ENCODE assay signal across 8 cellular contexts in genomic region chr1:6026095-6026809, GRCh38. TPM values are rescaled to one million over a fixed set of nuclear protein-coding genes. Genes with fewer than 3 reads are reported as not detected.
A peak's percentile ranks its signal among the peaks of the same experiment; 100 is the strongest.
DNase-seq lines count a peak whose midpoint lies in the region; ATAC-seq and TF ChIP-seq lines count a peak whose summit lies in the region.

No MANE protein-coding gene starts in this region.

- H3K4me1 ChIP-seq in HAP-1, result no peaks in the 10 kb centered on the region

- no peaks in the 10 kb centered on the region for H3K27me3 Mint-ChIP-seq in T-helper 17 cell

- peak; percentile 78 for DNase-seq in GM12864 (ENCODE audit: low read depth)
- DNase-seq in HAP-1 (ENCODE audit: low spot score in 2 of 2), result peak in 1 of 2 experiments; percentile 74
- DNase-seq in MG63, result peak; percentile 71
- DNase-seq in T-helper 17 cell, result peak; percentile 87 to 91 (median 89)
- peak; percentile 67 for DNase-seq in amniotic epithelial cell (ENCODE audit: low read depth)
- peak; percentile 75 for DNase-seq in left lobe of liver (ENCODE audit: low spot score)
- peak; percentile 90 for DNase-seq in stimulated activated CD8-positive, alpha-beta memory T cell treated with anti-CD3 and anti-CD28 coated beads, Interleukin-12 subunit alpha, Interleukin-12 subunit beta, amount 100 ng/mL, for 4 hours (ENCODE audit: low read depth)
- DNase-seq in G401 (ENCODE audit: low spot score), result no peak

- H3K4me3 ChIP-seq in GM12864 (ENCODE audit: low read depth, low read length) (peak overlapping the region; percentile 78), HAP-1 (0 out of 2 replicates have a peak overlapping the region, but pooled peaks have one; percentile 3), MG63 (no peak overlapping the region)

- H3K36me3 ChIP-seq in HAP-1 (replicated peaks), result no peaks in the 10 kb centered on the region
- no peaks in the 10 kb centered on the region for H3K36me3 ChIP-seq in MG63

- no peaks in the 10 kb centered on the region for H3K9me3 ChIP-seq in HAP-1
- H3K9me3 ChIP-seq in MG63, result no peaks in the 10 kb centered on the region
- H3K9me3 ChIP-seq in T-helper 17 cell (ENCODE audit: control insufficient read depth, low read length, poor library complexity, severe bottlenecking), result no peaks in the 10 kb centered on the region

- peaks cover 5% of the 10 kb centered on the region for H3K36me3 Mint-ChIP-seq in T-helper 17 cell (ENCODE audit: low read depth)

- ATAC-seq in T-helper 17 cell (peak; percentile 90), left lobe of liver (peak; percentile 79)

- peak overlapping the region; percentile 95 for H3K4me3 Mint-ChIP-seq in T-helper 17 cell

- no peak for TF ChIP-seq CTCF in GM12864 (IDR thresholded peaks at IDR 0.05; ENCODE audit: low read depth, low read length, missing control alignments)

- no peaks in the 10 kb centered on the region for H3K27me3 ChIP-seq in HAP-1 (ENCODE audit: low read depth)
- H3K27me3 ChIP-seq in MG63, result no peaks in the 10 kb centered on the region

- H3K4me1 Mint-ChIP-seq in T-helper 17 cell, result peaks cover 50% of the 10 kb centered on the region

- in situ Hi-C loops in HAP-1 (cut with MboI; ENCODE audit: low sequenced_read_pairs), result no loop called here
- in situ Hi-C loops in G401 (cut with HindIII; ENCODE audit: low sequenced_read_pairs), result no loop called here

- peak overlapping the region; percentile 98 for H3K27ac Mint-ChIP-seq in T-helper 17 cell

RNA-seq across cellular contexts. Expression of gene KCNAB2, which starts 19.4 kb away (rescaled TPM):
- 0.47 and 6.2 TPM in 2 replicates for total RNA-seq in MG63 (2014; rRNA removed; shearing (Covaris generic); ENCODE audit: low replicate concordance)
- 100 to 1,000 TPM; 203 to 207 TPM for total RNA-seq in T-helper 17 cell
- 6.9 TPM for total RNA-seq in left lobe of liver
- total RNA-seq in G401 (2014; rRNA removed; shearing (Covaris generic)), result 0.71 and 1.8 TPM in 2 replicates

RNA-seq across cellular contexts. Expression of gene NPHP4, which starts 34.0 kb away (rescaled TPM):
- 9.6 and 10.7 TPM in 2 replicates for total RNA-seq in MG63 (2014; rRNA removed; shearing (Covaris generic); ENCODE audit: low replicate concordance)
- 10 to 100 TPM in 1 of 2 donors, 1 to 10 TPM in 1; 9.9 to 14.1 TPM for total RNA-seq in T-helper 17 cell
- 4.5 TPM for total RNA-seq in left lobe of liver
- 7.6 and 9.8 TPM in 2 replicates for total RNA-seq in G401 (2014; rRNA removed; shearing (Covaris generic))

Comparison
In these comparisons a context has a peak if more than half of its experiments do, and no peak if none do; other contexts are left out.
1. RNA of gene KCNAB2, which starts 19.4 kb away (total RNA-seq): 203 to 207 TPM in T-helper 17 cell; 6.9 TPM in left lobe of liver (single experiment), 0.47 to 6.2 TPM in MG63 and 0.71 to 1.8 TPM in G401; every median in the first group is over 10 times any median in the second.